Comparison of ENCODE assay signal across 19 cellular contexts in the genomic region with DNA sequence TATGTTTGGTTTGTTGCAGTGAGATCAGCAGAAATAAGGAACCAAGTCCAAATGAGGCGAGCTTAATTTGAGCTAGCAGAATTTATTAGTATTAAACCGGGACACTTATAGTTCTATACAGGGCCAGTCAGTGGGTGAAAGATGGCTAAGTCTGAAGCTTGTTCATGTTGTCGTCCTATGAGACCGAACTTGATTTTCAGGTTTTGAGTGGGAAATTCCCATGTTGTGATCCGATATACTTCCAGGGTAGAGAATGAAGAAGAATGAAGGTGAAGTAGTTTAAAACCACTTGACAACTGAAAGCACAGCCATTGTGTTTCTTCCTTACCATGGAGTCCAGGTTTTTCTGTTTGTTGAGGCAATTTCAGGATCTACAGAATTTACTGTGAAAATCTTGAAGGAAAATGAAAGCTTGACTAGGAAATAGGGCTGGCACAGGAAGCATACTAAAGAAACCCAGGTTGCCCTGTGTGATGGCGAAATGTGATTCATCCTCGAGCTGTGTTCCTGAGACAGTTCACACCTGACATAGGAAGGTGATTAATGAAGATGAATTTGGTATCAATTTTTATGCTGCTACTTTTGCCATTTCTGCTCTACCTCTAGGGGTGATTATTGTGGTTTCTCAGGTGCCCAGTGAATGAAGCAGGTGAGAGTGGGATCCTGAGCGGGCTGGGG. TPM values are rescaled to one million over a fixed set of nuclear protein-coding genes. Genes with fewer than 3 reads are reported as not detected.
DNase-seq lines count a peak whose midpoint lies in the region; ATAC-seq and TF ChIP-seq lines count a peak whose summit lies in the region.
"Had no signal": no experiment of that assay in that cellular context is flagged by ENCODE, and none has a peak within 500 bp of the region (broad histone marks: within the 10 kb centered on the region; RNA-seq: fewer than 3 reads in every experiment).

No MANE protein-coding gene starts in this region.

- no peaks in the 10 kb centered on the region for H3K27me3 Mint-ChIP-seq in naive thymus-derived CD8-positive, alpha-beta T cell

- in situ Hi-C loops in mammary epithelial cell (cut with MboI; ENCODE audit: low sequenced_read_pairs in 2 of 2), result loop anchor here in 1 of 2 donors (5.0 to 25.0 kb wide), 2 partner anchors 99 to 329 kb away; no protein-coding TSS in a partner anchor

- peak overlapping the region in 5 of 10 donors; percentile 17 to 70 (median 31) for H3K4me3 Mint-ChIP-seq in naive thymus-derived CD8-positive, alpha-beta T cell
- H3K4me3 Mint-ChIP-seq: nephron had no signal

- TF ChIP-seq CTCF in mammary epithelial cell (conservative IDR thresholded peaks at IDR 0.05 in 1 of 2, IDR thresholded peaks at IDR 0.05 in 1 of 2; ENCODE audit: extremely low read depth in 1 of 2, insufficient read depth in 1 of 2, low read depth in 1 of 2, low read length in 2 of 2), result no peak

- WGBS in mammary epithelial cell (ENCODE audit: low coverage, missing lambda C conversion rate), result 61% methylated on average over 8 of the region's 8 CpGs

- H3K79me2 ChIP-seq in mammary epithelial cell (ENCODE audit: insufficient read depth, low read length), result peaks cover 60% of the 10 kb centered on the region

- H3K9me3 Mint-ChIP-seq in naive thymus-derived CD8-positive, alpha-beta T cell, result peaks cover 0 to 4% (median 0%) of the 10 kb centered on the region in 9 donors

- ATAC-seq in naive thymus-derived CD8-positive, alpha-beta T cell, result no peak
- no peak for ATAC-seq in GM19324 (IDR thresholded peaks at IDR 0.05; ENCODE audit: low FRiP score, unreplicated experiment)
- ATAC-seq: right cardiac atrium; stimulated activated naive CD8-positive, alpha-beta T cell treated with anti-CD3 and anti-CD28 coated beads, Interleukin-15, Interleukin-2, amounts not matched to agents 100 U/mL and 50 U/mL, for 24 hours had no signal

- H2AFZ ChIP-seq in mammary epithelial cell (ENCODE audit: low read depth, low read length), result no peak overlapping the region

- peak overlapping the region; percentile 49 for H3K4me2 ChIP-seq in mammary epithelial cell (ENCODE audit: insufficient read depth, low read depth, low read length)

- CTCF ChIA-PET in mammary epithelial cell (lab: Charles Lee; ENCODE audit: low non-redundant PET), result no interaction called here

- DNase-seq in NCI-H2196 (lab: John Stamatoyannopoulos, UW; ENCODE audit: unreplicated experiment), result peak; percentile 12
- no peak for DNase-seq in NCI-H2196 treated with DMSO at 0.1 percent for 48 hours (lab: John Stamatoyannopoulos, UW; ENCODE audit: unreplicated experiment)
- peak; percentile 83 for DNase-seq in HT-29 (ENCODE audit: low spot score)
- DNase-seq in mammary epithelial cell, result peak; percentile 70
- DNase-seq in naive thymus-derived CD8-positive, alpha-beta T cell, result no peak
- DNase-seq in NCI-H187 (lab: John Stamatoyannopoulos, UW), result no peak
- no peak for DNase-seq in AG20443 (ENCODE audit: low spot score)
- DNase-seq: activated CD4-positive, alpha-beta T cell treated with anti-CD3 and anti-CD28 coated beads for 48 hours; activated gamma-delta T cell treated with Interleukin-2 at 50 U/mL for 16 hours; Caco-2; KBM-7; kidney glomerular epithelial cell; NCI-H1436 treated with DMSO at 0.1 percent for 48 hours; right cardiac atrium; RPMI8226; stimulated activated naive CD8-positive, alpha-beta T cell treated with anti-CD3 and anti-CD28 coated beads, Interleukin-15, Interleukin-2, amounts not matched to agents 100 U/mL and 50 U/mL, for 24 hours had no signal

- POLR2A ChIA-PET in naive thymus-derived CD8-positive, alpha-beta T cell (lab: Charles Lee), result no interaction called here

- H3K9me3 ChIP-seq in mammary epithelial cell (replicated peaks; ENCODE audit: insufficient read depth, low read length), result no peaks in the 10 kb centered on the region

- H3K27ac Mint-ChIP-seq in naive thymus-derived CD8-positive, alpha-beta T cell, result peak overlapping the region in 6 of 10 donors; percentile 46 to 96 (median 72)
- H3K27ac Mint-ChIP-seq: nephron had no signal

- no peaks in the 10 kb centered on the region for H3K36me3 ChIP-seq in mammary epithelial cell (ENCODE audit: insufficient read depth, low read length)

- H3K27me3 ChIP-seq in mammary epithelial cell (ENCODE audit: insufficient read depth, low read length), result no peaks in the 10 kb centered on the region

- intact Hi-C loops in mammary epithelial cell (cut with micrococcal nuclease), result no loop called here

- H3K4me1 Mint-ChIP-seq in naive thymus-derived CD8-positive, alpha-beta T cell, result peaks cover 40 to 65% (median 55%) of the 10 kb centered on the region in 4 donors

- H3K36me3 Mint-ChIP-seq in naive thymus-derived CD8-positive, alpha-beta T cell, result peaks cover 2 to 8% (median 5%) of the 10 kb centered on the region in 3 donors

- H3K27ac ChIP-seq in mammary epithelial cell (ENCODE audit: insufficient read depth, low read depth, low read length), result peak overlapping the region; percentile 12
- H3K27ac ChIP-seq: 22Rv1 had no signal

- peaks cover 5% of the 10 kb centered on the region for H3K4me1 ChIP-seq in mammary epithelial cell (ENCODE audit: insufficient read depth, low read length)
- H3K4me1 ChIP-seq: Caco-2 had no signal

- no TSS peak for BruUV-seq in mammary epithelial cell (replicated peaks; lab: Mats Ljungman, UMichigan)

- H3K4me3 ChIP-seq in mammary epithelial cell (replicated peaks in 1 of 3; ENCODE audit: insufficient read depth in 1 of 3, low read depth in 2 of 3, low read length in 3 of 3), result no peak overlapping the region

- no peaks in the 10 kb centered on the region for H4K20me1 ChIP-seq in mammary epithelial cell (ENCODE audit: insufficient read depth, low read length)

- no peak overlapping the region for H3K9ac ChIP-seq in mammary epithelial cell (ENCODE audit: insufficient read depth, low read length)

- dilution Hi-C loops in mammary epithelial cell (cut with HindIII; ENCODE audit: low sequenced_read_pairs), result loop anchor here (5.0 kb wide), 1 partner anchor 99 kb away; no protein-coding TSS in a partner anchor

RNA-seq across cellular contexts. Expression of gene MGAT5, which starts 37.6 kb away (rescaled TPM):
- total RNA-seq in HT-29 (2014; rRNA removed; shearing (Covaris generic)), result 46.9 and 55.9 TPM in 2 replicates
- total RNA-seq in mammary epithelial cell, result 10 to 100 TPM; 43.3 to 63.2 TPM
- 22.9 TPM for polyA plus RNA-seq in mammary epithelial cell
- 68.7 TPM for polyA minus RNA-seq in mammary epithelial cell
- 10 to 100 TPM; 54.6 to 61.1 TPM for total RNA-seq in naive thymus-derived CD8-positive, alpha-beta T cell
- polyA plus RNA-seq in naive thymus-derived CD8-positive, alpha-beta T cell, result 1 to 10 TPM; 3.6 to 5.8 (median 5.6) TPM

Comparison
In these comparisons a context has a peak if more than half of its experiments do, and no peak if none do; other contexts are left out.
1. DNase-seq: peak in NCI-H2196 (single experiment), HT-29 (single experiment) and mammary epithelial cell (single experiment); none in NCI-H2196 treated with DMSO at 0.1 percent for 48 hours (single experiment), naive thymus-derived CD8-positive, alpha-beta T cell (0 of 10), NCI-H187 (0 of 2) and AG20443 (single experiment).